ENCODE assay signal across 8 cellular contexts in genomic region chr11:57657290-57658022, GRCh38. TPM values are rescaled to one million over a fixed set of nuclear protein-coding genes. Genes with fewer than 3 reads are reported as not detected.
DNase-seq lines count a peak whose midpoint lies in the region; ATAC-seq, FAIRE-seq and TF ChIP-seq lines count a peak whose summit lies in the region.

CLP1 (plus strand) TSS chr11:57657762; CDS start chr11:57659477, 1,715 bp downstream.

- POLR2A ChIA-PET in T-cell (lab: Charles Lee), result interaction anchor here (0.6 to 1.0 kb wide), 2 partner anchors 9 to 113 kb away, joined by 3 to 4 read pairs; no protein-coding TSS in a partner anchor

- H3K9me3 Mint-ChIP-seq in T-cell, result no peaks in the 10 kb centered on the region

- TF ChIP-seq POLR2A in GM12891 (IDR thresholded peaks at IDR 0.05; ENCODE audit: low read depth, low read length) (peak; percentile 58; the same call in 1 of the 2 replicates), adrenal gland (IDR thresholded peaks at IDR 0.05) (peak; percentile 67 to 86), heart left ventricle (IDR thresholded peaks at IDR 0.05) (peak in 1 of 2 donors; percentile 80)

- no peak for TF ChIP-seq CTCF in adrenal gland (IDR thresholded peaks at IDR 0.05)
- peak in 1 of 12 donors; percentile 11 for TF ChIP-seq CTCF in heart left ventricle (IDR thresholded peaks at IDR 0.05)
- no peak for TF ChIP-seq CTCF in upper lobe of right lung (IDR thresholded peaks at IDR 0.05)

- FAIRE-seq in GM12891 (lab: Jason Lieb, UNC), result peak; percentile 99

- H3K4me3 Mint-ChIP-seq in T-cell, result peak within 1 kb of the TSS; percentile 87 to 99 (median 97)

- H3K4me1 ChIP-seq in adrenal gland (replicated peaks in 1 of 2), result peaks cover 8 to 19% of the 10 kb centered on the region in 2 donors
- H3K4me1 ChIP-seq in heart left ventricle, result peaks cover 0 to 28% (median 15%) of the 10 kb centered on the region in 12 donors
- H3K4me1 ChIP-seq in upper lobe of right lung, result peaks cover 12% of the 10 kb centered on the region

- peak within 1 kb of the TSS; percentile 41 to 89 (median 77) for H3K27ac ChIP-seq in adrenal gland
- peak within 1 kb of the TSS; percentile 52 to 96 (median 87) for H3K27ac ChIP-seq in heart left ventricle
- H3K27ac ChIP-seq in upper lobe of right lung, result peak within 1 kb of the TSS; percentile 85

- peak; percentile 88 for DNase-seq in GM12891 (ENCODE audit: insufficient read length, low spot score)
- DNase-seq in NCI-H1436 treated with DMSO at 0.1 percent for 48 hours (lab: John Stamatoyannopoulos, UW), result peak; percentile 87
- DNase-seq in T-cell, result peak; percentile 96 to 100 (median 98)
- peak; percentile 99 to 100 (median 99) for DNase-seq in adrenal gland
- peak; percentile 99 to 100 (median 100) for DNase-seq in heart left ventricle
- DNase-seq in posterior cingulate gyrus, result peak; percentile 99 to 100 (median 100)
- DNase-seq in upper lobe of right lung, result peak; percentile 99

- peak; percentile 99 for ATAC-seq in HG02840 (IDR thresholded peaks at IDR 0.05; ENCODE audit: low FRiP score, unreplicated experiment)
- peak; percentile 96 to 99 (median 98) for ATAC-seq in T-cell (replicated peaks in 1 of 4)
- ATAC-seq in heart left ventricle, result peak; percentile 99
- peak; percentile 99 for ATAC-seq in upper lobe of right lung

- H3K36me3 ChIP-seq in adrenal gland (replicated peaks in 1 of 2), result peaks cover 0 to 32% of the 10 kb centered on the region in 2 donors
- peaks cover 0 to 35% (median 32%) of the 10 kb centered on the region in 9 donors for H3K36me3 ChIP-seq in heart left ventricle
- peaks cover 36% of the 10 kb centered on the region for H3K36me3 ChIP-seq in upper lobe of right lung

- 1 to 5% (median 1%) methylated on average over 4 to 45 of the region's 45 CpGs for WGBS in adrenal gland, 4 donors
- 0 to 2% (median 0%) methylated on average over 33 to 45 of the region's 45 CpGs for WGBS in heart left ventricle, 4 donors

- CTCF ChIA-PET in T-cell (lab: Charles Lee), result interaction anchor here (0.7 to 2.4 kb wide), 4 partner anchors 8 to 90 kb away, joined by 3 to 16 read pairs (median 6); partner anchors contain the start of genes UBE2L6 (in 1 of the 2) and YPEL4 (in 1 of the 2)

- H3K9me3 ChIP-seq in adrenal gland (replicated peaks in 1 of 3), result no peaks in the 10 kb centered on the region
- no peaks in the 10 kb centered on the region for H3K9me3 ChIP-seq in heart left ventricle
- no peaks in the 10 kb centered on the region for H3K9me3 ChIP-seq in upper lobe of right lung

- intact Hi-C loops in adrenal gland (cut with DNase I) (no loop called here), heart left ventricle (cut with DNase I) (loop anchor here in 2 of 10 donors (1.0 kb wide), 2 partner anchors 10 to 127 kb away; partner anchors contain the start of gene TIMM10 (in 1 of the 2)), posterior cingulate gyrus (cut with DNase I) (loop anchor here (1.0 kb wide), 1 partner anchor 10 kb away; no protein-coding TSS in a partner anchor), upper lobe of right lung (cut with DNase I) (no loop called here)

- peak within 1 kb of the TSS; percentile 95 to 97 for H3K27ac Mint-ChIP-seq in T-cell

- H3K4me1 Mint-ChIP-seq in T-cell, result peaks cover 39 to 48% (median 41%) of the 10 kb centered on the region in 3 donors

- peak within 1 kb of the TSS in 3 of 4 donors; percentile 44 to 77 (median 73) for H3K4me3 ChIP-seq in adrenal gland
- H3K4me3 ChIP-seq in heart left ventricle, result peak within 1 kb of the TSS; percentile 28 to 92 (median 70)
- peak within 1 kb of the TSS; percentile 75 for H3K4me3 ChIP-seq in upper lobe of right lung

- H3K27me3 Mint-ChIP-seq in T-cell, result no peaks in the 10 kb centered on the region

- peaks cover 26% of the 10 kb centered on the region for H3K36me3 Mint-ChIP-seq in T-cell

- H3K27me3 ChIP-seq in adrenal gland (no peaks in the 10 kb centered on the region), heart left ventricle (no peaks in the 10 kb centered on the region), upper lobe of right lung (no peaks in the 10 kb centered on the region)

TF ChIP-seq in GM12891, 5 proteins besides CTCF, POLR2A, EP300 and RAD21:
- 0 out of 2 replicates have a peak, but pooled peaks have one; percentile 41 for TF ChIP-seq POU2F2 (IDR thresholded peaks at IDR 0.05; ENCODE audit: low read depth, low read length)
- peak; percentile 58 for TF ChIP-seq SPI1 (IDR thresholded peaks at IDR 0.05; ENCODE audit: low read depth, low read length)
- peak; percentile 49; the same call in 1 of the 2 replicates for TF ChIP-seq TAF1 (IDR thresholded peaks at IDR 0.05; ENCODE audit: low read depth, low read length)
- TF ChIP-seq PAX5 (IDR thresholded peaks at IDR 0.05; ENCODE audit: insufficient read depth, low read length, severe bottlenecking), result no peak
- no peak; the same call in 1 of the 2 replicates for TF ChIP-seq POLR2AphosphoS5 (IDR thresholded peaks at IDR 0.05; ENCODE audit: low read depth, low read length)
TF ChIP-seq in GM12891: peak in this region for 3.

RNA-seq across cellular contexts. Expression of gene CLP1, which starts in this region (rescaled TPM):
- 15.7 TPM for polyA plus RNA-seq in GM12891 (2012; ENCODE audit: low read depth, missing spikeins)
- total RNA-seq in T-cell (10 to 100 TPM; 14.3 to 16.0 (median 14.5) TPM), adrenal gland (10 to 100 TPM in 7 of 8 donors, 1 to 10 TPM in 1; 6.8 to 13.6 (median 12.0) TPM), heart left ventricle (10 to 100 TPM in 2 of 9 donors, 1 to 10 TPM in 7; 5.5 to 11.6 (median 8.2) TPM), upper lobe of right lung (11.7 TPM)
- polyA plus RNA-seq in adrenal gland (10 to 100 TPM in 1 of 3 donors, 1 to 10 TPM in 2; 5.5 to 10.3 (median 6.5) TPM), heart left ventricle (10 to 100 TPM in 1 of 2 donors, 1 to 10 TPM in 1; 3.0 to 11.9 TPM)

Comparison
In these comparisons a context has a peak if more than half of its experiments do, and no peak if none do; other contexts are left out.
1. Peak in every context shown above with its lines: DNase-seq, ATAC-seq, H3K4me3 ChIP-seq and H3K27ac ChIP-seq.